Comparison of ENCODE assay signal across 20 cellular contexts in genomic region chr5:34536699-34537098, GRCh38.
"Had no signal": no experiment of that assay in that cellular context is flagged by ENCODE, and none has a peak within 500 bp of the region (broad histone marks: within the 10 kb centered on the region; RNA-seq: fewer than 3 reads in every experiment).

No MANE protein-coding gene starts in this region.

- H3K27ac Mint-ChIP-seq: IgD-negative memory B cell had no signal

- H3K27ac ChIP-seq: KMS-11, RWPE1 had no signal

- H3K4me3 Mint-ChIP-seq: IgD-negative memory B cell had no signal

- H3K4me2 ChIP-seq: KMS-11, SK-N-SH had no signal

- DNase-seq: Kasumi-1, MM.1S, NCI-H1092 treated with DMSO at 0.1 percent for 48 hours, NCI-H1436, NCI-H187, NCI-H2029, NCI-H2081 treated with DMSO at 0.1 percent for 48 hours, NCI-H2171, NCI-H226, NCI-H446, NCI-H510A, NCI-H524 treated with DMSO at 0.1 percent for 48 hours, SHP77, SK-N-SH had no signal

- H3K9me2 ChIP-seq: SK-N-SH had no signal

- H3K9me3 Mint-ChIP-seq: IgD-negative memory B cell had no signal

- H3K4me3 ChIP-seq: K562 had no signal

- H3K9ac ChIP-seq: KMS-11, SK-N-SH had no signal

- H3K9me3 ChIP-seq: SK-N-SH had no signal

- ATAC-seq: HepG2, K562, Panc1 had no signal

- H3K36me3 Mint-ChIP-seq: IgD-negative memory B cell had no signal
